20 cellular contexts compared by ENCODE assay signal in the genomic region with DNA sequence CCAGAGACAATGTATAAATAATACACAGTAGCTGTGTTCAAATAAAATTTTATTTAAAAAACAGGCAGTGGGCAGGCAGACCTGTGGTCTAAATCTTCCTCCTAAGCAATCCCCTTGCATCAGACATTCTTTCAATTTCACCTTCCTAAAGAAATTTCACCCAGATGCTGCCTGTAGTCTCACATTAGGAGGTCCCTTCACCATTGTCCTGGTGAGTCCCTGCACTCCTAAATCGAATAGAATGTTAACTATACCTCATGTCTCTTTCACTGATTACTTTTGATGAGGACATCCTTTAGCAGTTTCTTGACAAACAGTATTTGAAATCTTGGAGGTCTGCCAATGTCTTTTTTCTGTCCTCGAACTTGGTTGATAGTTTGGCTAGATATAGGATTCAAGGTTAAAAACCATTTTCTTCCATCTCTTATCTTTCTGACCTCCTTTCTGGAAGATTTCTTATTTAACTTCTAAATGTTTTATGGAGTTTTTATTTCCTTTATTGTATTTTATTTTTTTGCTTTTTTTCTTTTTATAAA.
DNase-seq lines count a peak whose midpoint lies in the region; ATAC-seq and TF ChIP-seq lines count a peak whose summit lies in the region.
"Had no signal": no experiment of that assay in that cellular context is flagged by ENCODE, and none has a peak within 500 bp of the region (broad histone marks: within the 10 kb centered on the region; RNA-seq: fewer than 3 reads in every experiment).

No MANE protein-coding gene starts in this region.

- H3K4me1 ChIP-seq in iPS-18a (ENCODE audit: control insufficient read depth, low read depth, low read length) (peaks cover 14% of the 10 kb centered on the region), spleen (peaks cover 0 to 15% (median 1%) of the 10 kb centered on the region in 6 donors)
- H3K4me1 ChIP-seq: esophagus squamous epithelium had no signal

- H3K4me3 Mint-ChIP-seq in stimulated activated naive CD8-positive, alpha-beta T cell treated with anti-CD3 and anti-CD28 coated beads, Interleukin-15, amount 100 ng/mL, for 72 hours: peak overlapping the region in 1 of 2 donors; percentile 32
- no peak overlapping the region for H3K4me3 Mint-ChIP-seq in activated T-helper 17 cell treated with anti-CD3 and anti-CD28 coated beads, Interleukin-2, amount 50 U/mL, for 72 hours

- H3K9me3 Mint-ChIP-seq in stimulated activated naive CD8-positive, alpha-beta T cell treated with anti-CD3 and anti-CD28 coated beads, Interleukin-15, amount 100 ng/mL, for 72 hours: no peaks in the 10 kb centered on the region
- no peaks in the 10 kb centered on the region for H3K9me3 Mint-ChIP-seq in activated T-helper 17 cell treated with anti-CD3 and anti-CD28 coated beads, Interleukin-2, amount 50 U/mL, for 72 hours

- H3K4me3 ChIP-seq in iPS-18a (ENCODE audit: low read length) (no peak overlapping the region), spleen (no peak overlapping the region)
- H3K4me3 ChIP-seq: esophagus squamous epithelium, left ventricle myocardium inferior had no signal

- intact Hi-C loops in spleen (cut with DNase I; ENCODE audit: low total_unique reads): no loop called here

- peaks cover 44% of the 10 kb centered on the region for H3K36me3 Mint-ChIP-seq in activated T-helper 17 cell treated with anti-CD3 and anti-CD28 coated beads, Interleukin-2, amount 50 U/mL, for 72 hours (ENCODE audit: low read depth)

- H3K9me3 ChIP-seq in iPS-18a (ENCODE audit: control insufficient read depth, low read depth, low read length) (no peaks in the 10 kb centered on the region), spleen (peaks cover 0 to 5% (median 3%) of the 10 kb centered on the region in 8 donors)
- H3K9me3 ChIP-seq: esophagus squamous epithelium had no signal

- 51 to 68% (median 57%) methylated on average over 2 of the region's 2 CpGs for WGBS in spleen, 5 donors

- H3K4me1 Mint-ChIP-seq in stimulated activated naive CD8-positive, alpha-beta T cell treated with anti-CD3 and anti-CD28 coated beads, Interleukin-15, amount 100 ng/mL, for 72 hours: peaks cover 15% of the 10 kb centered on the region
- peaks cover 4% of the 10 kb centered on the region for H3K4me1 Mint-ChIP-seq in activated T-helper 17 cell treated with anti-CD3 and anti-CD28 coated beads, Interleukin-2, amount 50 U/mL, for 72 hours

- H3K27me3 Mint-ChIP-seq in stimulated activated naive CD8-positive, alpha-beta T cell treated with anti-CD3 and anti-CD28 coated beads, Interleukin-15, amount 100 ng/mL, for 72 hours: no peaks in the 10 kb centered on the region
- no peaks in the 10 kb centered on the region for H3K27me3 Mint-ChIP-seq in activated T-helper 17 cell treated with anti-CD3 and anti-CD28 coated beads, Interleukin-2, amount 50 U/mL, for 72 hours

- H3K9ac ChIP-seq in iPS-18a (ENCODE audit: low read length): peak overlapping the region; percentile 20

- peak overlapping the region; percentile 5 to 16 for H3K27ac Mint-ChIP-seq in stimulated activated naive CD8-positive, alpha-beta T cell treated with anti-CD3 and anti-CD28 coated beads, Interleukin-15, amount 100 ng/mL, for 72 hours
- H3K27ac Mint-ChIP-seq in activated T-helper 17 cell treated with anti-CD3 and anti-CD28 coated beads, Interleukin-2, amount 50 U/mL, for 72 hours: peak overlapping the region; percentile 18

- no peak for DNase-seq in stimulated activated naive CD8-positive, alpha-beta T cell treated with anti-CD3 and anti-CD28 coated beads, Interleukin-15, amount 100 ng/mL, for 72 hours
- DNase-seq in stimulated activated naive CD8-positive, alpha-beta T cell treated with anti-CD3 and anti-CD28 coated beads, Interleukin-15, Interleukin-2, amounts not matched to agents 100 U/mL and 50 U/mL, for 24 hours: no peak
- no peak for DNase-seq in stimulated activated CD4-positive, alpha-beta T cell treated with anti-CD3 and anti-CD28 coated beads, Interleukin-2, amount 100 ng/mL, for 24 hours
- no peak for DNase-seq in stimulated activated CD4-positive, alpha-beta T cell treated with anti-CD3 and anti-CD28 coated beads, Interleukin-4, amount 100 ng/mL, for 1 hour
- DNase-seq in spleen: no peak
- DNase-seq: activated gamma-delta T cell treated with Interleukin-2 at 50 U/mL for 16 hours; C1 segment of cervical spinal cord; effector CD4-positive, alpha-beta T cell; esophagus squamous epithelium; glutamatergic neuron; H7; KBM-7; left ventricle myocardium inferior; MV-4-11; NCI-H187 treated with DMSO at 0.1 percent for 48 hours; NCI-H446 had no signal

- no peak for ATAC-seq in stimulated activated naive CD8-positive, alpha-beta T cell treated with anti-CD3 and anti-CD28 coated beads, Interleukin-15, amount 100 ng/mL, for 72 hours
- ATAC-seq in stimulated activated naive CD8-positive, alpha-beta T cell treated with anti-CD3 and anti-CD28 coated beads, Interleukin-15, Interleukin-2, amounts not matched to agents 100 U/mL and 50 U/mL, for 24 hours: no peak
- no peak for ATAC-seq in activated T-helper 17 cell treated with anti-CD3 and anti-CD28 coated beads, Interleukin-2, amount 50 U/mL, for 72 hours (replicated peaks)
- no peak for ATAC-seq in HG03139 (IDR thresholded peaks at IDR 0.05; ENCODE audit: unreplicated experiment)

- no peak for TF ChIP-seq POLR2A in spleen (IDR thresholded peaks at IDR 0.05)

- H3K36me3 ChIP-seq in iPS-18a (ENCODE audit: control insufficient read depth, low read depth, low read length): no peaks in the 10 kb centered on the region
- H3K36me3 ChIP-seq in spleen: peaks cover 0 to 70% (median 24%) of the 10 kb centered on the region in 6 donors

- H3K27me3 ChIP-seq in iPS-18a (ENCODE audit: control insufficient read depth, insufficient read depth, low read length): no peaks in the 10 kb centered on the region
- H3K27me3 ChIP-seq in spleen (replicated peaks in 1 of 7): no peaks in the 10 kb centered on the region
- H3K27me3 ChIP-seq: esophagus squamous epithelium had no signal

- no peak overlapping the region for H3K27ac ChIP-seq in iPS-18a (ENCODE audit: low read length)
- H3K27ac ChIP-seq in spleen: no peak overlapping the region
- H3K27ac ChIP-seq: esophagus squamous epithelium, HL-60, left ventricle myocardium inferior had no signal

- TF ChIP-seq CTCF in spleen (IDR thresholded peaks at IDR 0.05 in 8 of 11, conservative IDR thresholded peaks at IDR 0.05 in 3 of 11): no peak
